In genomic region chr17:68101075-68101991, GRCh38 we compare ENCODE assay signal across 8 cellular contexts.
DNase-seq lines count a peak whose midpoint lies in the region; ATAC-seq and TF ChIP-seq lines count a peak whose summit lies in the region.

No MANE protein-coding gene starts in this region.

- H3K27me3 ChIP-seq in lower lobe of right lung (ENCODE audit: low read depth), result no peaks in the 10 kb centered on the region

- intact Hi-C loops in lower lobe of right lung (cut with DNase I), result no loop called here

- H3K36me3 ChIP-seq in lower lobe of right lung, result peaks cover 7% of the 10 kb centered on the region

- DNase-seq in SIG-M5 treated with dmso at 0.1 percent for 504 hours (lab: John Stamatoyannopoulos, UW; ENCODE audit: unreplicated experiment) (peak; percentile 81), SIG-M5 (lab: John Stamatoyannopoulos, UW) (no peak), NCI-H748 (lab: John Stamatoyannopoulos, UW; ENCODE audit: unreplicated experiment) (peak; percentile 97), lower lobe of right lung (peak; percentile 97)
- peak; percentile 85 for DNase-seq in activated CD8-positive, alpha-beta memory T cell treated with anti-CD3 and anti-CD28 coated beads for 24 hours
- DNase-seq in effector CD8-positive, alpha-beta T cell (lab: John Stamatoyannopoulos, UW), result peak; percentile 50
- DNase-seq in stimulated activated CD4-positive, alpha-beta T cell treated with anti-CD3 and anti-CD28 coated beads, Interleukin-4, amount 100 ng/mL, for 24 hours, result peak; percentile 69

- no peak for TF ChIP-seq CTCF in lower lobe of right lung (IDR thresholded peaks at IDR 0.05)

- peak overlapping the region; percentile 90 for H3K27ac ChIP-seq in lower lobe of right lung

- ATAC-seq in HG03460 (IDR thresholded peaks at IDR 0.05; ENCODE audit: unreplicated experiment) (peak; percentile 73), lower lobe of right lung (peak; percentile 99)

- H3K4me1 ChIP-seq in lower lobe of right lung, result peaks cover 19% of the 10 kb centered on the region

- H3K4me3 ChIP-seq in lower lobe of right lung, result peak overlapping the region; percentile 74

- no peaks in the 10 kb centered on the region for H3K9me3 ChIP-seq in lower lobe of right lung
